20 cellular contexts compared by ENCODE assay signal in the genomic region with DNA sequence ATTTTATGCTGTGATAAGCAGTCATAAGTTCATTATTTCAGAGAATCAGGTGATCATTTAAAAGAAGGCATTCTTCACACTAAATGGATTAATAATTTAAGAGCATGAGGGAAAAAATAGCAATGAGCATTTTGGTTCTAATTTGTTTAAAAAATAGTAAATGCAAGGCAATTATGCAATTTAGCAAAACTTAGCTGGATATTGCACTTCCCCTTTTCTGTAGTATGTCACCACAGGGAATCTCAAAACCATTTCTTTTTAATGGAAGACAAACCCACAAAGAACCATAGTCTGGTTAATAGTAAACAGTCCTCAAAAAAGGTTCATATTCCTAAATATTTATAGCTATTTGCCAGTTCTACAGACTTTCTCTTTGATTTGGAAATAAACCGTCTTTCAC.
"Had no signal": no experiment of that assay in that cellular context is flagged by ENCODE, and none has a peak within 500 bp of the region (broad histone marks: within the 10 kb centered on the region; RNA-seq: fewer than 3 reads in every experiment).

No MANE protein-coding gene starts in this region.

- H3K4me1 ChIP-seq: esophagus muscularis mucosa, gastroesophageal sphincter, upper lobe of right lung had no signal

- H3K36me3 ChIP-seq: WERI-Rb-1 had no signal

- H3K9me3 ChIP-seq: esophagus muscularis mucosa, gastroesophageal sphincter, neutrophil, pancreas, thoracic aorta, upper lobe of right lung had no signal

- ATAC-seq: activated naive CD4-positive, alpha-beta T cell treated with anti-CD3 and anti-CD28 coated beads, Interleukin-2, amount 50 U/mL, for 72 hours; gastroesophageal sphincter; heart left ventricle; left lobe of liver; natural killer cell; pancreas; sciatic nerve; stimulated activated naive B cell treated with anti-CD40 and anti-IgM and Interleukin-4, amounts not matched to agents 10 μg/mL and 1 μg/mL and 100 μg/mL, for 72 hours; upper lobe of right lung had no signal

- H3K27me3 ChIP-seq: esophagus muscularis mucosa, gastroesophageal sphincter, heart left ventricle, neutrophil, pancreas, upper lobe of right lung had no signal

- FAIRE-seq: bronchial epithelial cell, endothelial cell of umbilical vein, kidney had no signal

- DNase-seq: activated CD4-positive, alpha-beta T cell treated with anti-CD3 and anti-CD28 coated beads, Interleukin-2, amount 50 U/mL, for 4 hours; activated gamma-delta T cell; effector memory CD4-positive, alpha-beta T cell; heart left ventricle; kidney; natural killer cell; pancreas; stimulated activated naive B cell treated with anti-CD40 and anti-IgM and Interleukin-4, amounts not matched to agents 10 μg/mL and 1 μg/mL and 100 μg/mL, for 72 hours; upper lobe of right lung; WERI-Rb-1 had no signal

- H3K27ac ChIP-seq: esophagus muscularis mucosa, gastroesophageal sphincter, heart left ventricle, neutrophil, pancreas, thoracic aorta, upper lobe of right lung, WERI-Rb-1 had no signal

- H3K4me3 ChIP-seq: esophagus muscularis mucosa, gastroesophageal sphincter, heart left ventricle, lung, pancreas, thoracic aorta, upper lobe of right lung had no signal
